15 cellular contexts compared by ENCODE assay signal in the genomic region with DNA sequence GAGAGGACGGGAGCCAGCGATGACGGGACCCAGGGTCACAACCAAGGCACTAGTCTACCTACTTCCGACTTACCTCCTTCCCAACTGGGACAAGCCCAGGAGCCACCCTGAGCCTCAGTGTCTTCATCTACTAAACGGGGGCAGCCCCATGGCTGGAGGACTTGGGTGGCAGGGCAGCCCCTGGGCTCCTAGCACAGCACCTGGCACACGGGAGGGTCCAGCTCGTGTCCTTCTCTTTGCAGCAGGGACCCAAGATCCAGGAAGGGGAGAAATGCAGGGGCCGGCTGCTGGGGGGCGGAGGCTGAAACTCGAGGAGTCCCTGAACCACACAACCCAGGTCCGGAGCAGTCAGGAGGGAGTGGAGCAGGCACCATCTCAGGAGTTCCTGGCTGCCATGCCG.
"Had no signal": no experiment of that assay in that cellular context is flagged by ENCODE, and none has a peak within 500 bp of the region (broad histone marks: within the 10 kb centered on the region; RNA-seq: fewer than 3 reads in every experiment).

No MANE protein-coding gene starts in this region.

- H3K4me3 ChIP-seq: dorsolateral prefrontal cortex had no signal

- H3K4me3 Mint-ChIP-seq: activated B cell treated with CpG ODN at 0.5 μM for 24 hours; activated T-helper 1 cell treated with anti-CD3 and anti-CD28 coated beads, Interleukin-12 subunit alpha, Interleukin-12 subunit beta, Interleukin-2, Interleukin-4 antibody, amounts not matched to agents 30 ng/mL and 10 ng/mL and 1 ng/mL, durations not matched to agents 14 hours and 24 hours and 36 hours; neural crest cell; stimulated activated naive CD8-positive, alpha-beta T cell treated with anti-CD3 and anti-CD28 coated beads, Interleukin-15, Interleukin-2, amounts not matched to agents 100 ng/mL and 50 ng/mL, for 24 hours had no signal

- DNase-seq: activated B cell treated with CpG ODN at 0.5 μM for 24 hours; activated CD4-positive, alpha-beta T cell treated with anti-CD3 and anti-CD28 coated beads, Interleukin-2, amount 50 U/mL, for 4 hours; activated naive CD4-positive, alpha-beta T cell treated with Interleukin-2 at 50 U/mL for 16 hours; amygdala; brain microvascular endothelial cell; dorsolateral prefrontal cortex; glutamatergic neuron; stimulated activated CD4-positive, alpha-beta T cell treated with anti-CD3 and anti-CD28 coated beads, Interleukin-4, amount 100 ng/mL, for 1 hour; stimulated activated CD8-positive, alpha-beta memory T cell treated with anti-CD3 and anti-CD28 coated beads, Interleukin-4, amount 100 ng/mL, for 48 hours had no signal

- H3K9me3 Mint-ChIP-seq: activated B cell treated with CpG ODN at 0.5 μM for 24 hours; activated T-helper 1 cell treated with anti-CD3 and anti-CD28 coated beads, Interleukin-12 subunit alpha, Interleukin-12 subunit beta, Interleukin-2, Interleukin-4 antibody, amounts not matched to agents 30 ng/mL and 10 ng/mL and 1 ng/mL, durations not matched to agents 14 hours and 24 hours and 36 hours; neural crest cell; stimulated activated naive CD8-positive, alpha-beta T cell treated with anti-CD3 and anti-CD28 coated beads, Interleukin-15, Interleukin-2, amounts not matched to agents 100 ng/mL and 50 ng/mL, for 24 hours had no signal

- H3K27ac ChIP-seq: brain microvascular endothelial cell, parathyroid adenoma had no signal

- ATAC-seq: esophagus mucosa, left lobe of liver had no signal

- H3K9ac ChIP-seq: parathyroid adenoma had no signal

- H3K27ac Mint-ChIP-seq: activated B cell treated with CpG ODN at 0.5 μM for 24 hours; activated T-helper 1 cell treated with anti-CD3 and anti-CD28 coated beads, Interleukin-12 subunit alpha, Interleukin-12 subunit beta, Interleukin-2, Interleukin-4 antibody, amounts not matched to agents 30 ng/mL and 10 ng/mL and 1 ng/mL, durations not matched to agents 14 hours and 24 hours and 36 hours; stimulated activated naive CD8-positive, alpha-beta T cell treated with anti-CD3 and anti-CD28 coated beads, Interleukin-15, Interleukin-2, amounts not matched to agents 100 ng/mL and 50 ng/mL, for 24 hours had no signal

- H3K36me3 ChIP-seq: brain microvascular endothelial cell had no signal

- H3K27me3 ChIP-seq: brain microvascular endothelial cell, dorsolateral prefrontal cortex had no signal

- H3K27me3 Mint-ChIP-seq: activated B cell treated with CpG ODN at 0.5 μM for 24 hours; stimulated activated naive CD8-positive, alpha-beta T cell treated with anti-CD3 and anti-CD28 coated beads, Interleukin-15, Interleukin-2, amounts not matched to agents 100 ng/mL and 50 ng/mL, for 24 hours had no signal

- H2AFZ ChIP-seq: parathyroid adenoma had no signal
